ENCODE assay signal across 12 cellular contexts in genomic region chr6:89084954-89085353, GRCh38. TPM values are rescaled to one million over a fixed set of nuclear protein-coding genes. Genes with fewer than 3 reads are reported as not detected.
DNase-seq lines count a peak whose midpoint lies in the region; ATAC-seq and TF ChIP-seq lines count a peak whose summit lies in the region.
"Had no signal": no experiment of that assay in that cellular context is flagged by ENCODE, and none has a peak within 500 bp of the region (broad histone marks: within the 10 kb centered on the region; RNA-seq: fewer than 3 reads in every experiment).

No MANE protein-coding gene starts in this region.

- peak overlapping the region; percentile 75 for H3K4me3 Mint-ChIP-seq in CD4-positive, alpha-beta T cell
- peak overlapping the region; percentile 16 to 99 (median 76) for H3K4me3 Mint-ChIP-seq in naive thymus-derived CD4-positive, alpha-beta T cell

- H4K20me1 ChIP-seq in PC-9 (ENCODE audit: insufficient read depth): peaks cover 15% of the 10 kb centered on the region

- DNase-seq in CD4-positive, alpha-beta T cell: no peak
- DNase-seq in choroid plexus epithelial cell (ENCODE audit: low read depth) (peak; percentile 26), PC-9 (no peak), left cardiac atrium (no peak)
- peak in 3 of 9 donors; percentile 12 to 26 (median 18) for DNase-seq in naive thymus-derived CD4-positive, alpha-beta T cell
- no peak for DNase-seq in stimulated activated CD8-positive, alpha-beta memory T cell treated with anti-CD3 and anti-CD28 coated beads, Interleukin-4, amount 100 ng/mL, for 48 hours
- DNase-seq: activated effector memory CD4-positive, alpha-beta T cell treated with anti-CD3 and anti-CD28 coated beads, Interleukin-2, amount 50 U/mL, for 16 hours; kidney glomerular epithelial cell; MM.1S; right cardiac atrium had no signal

- H3K9me3 Mint-ChIP-seq in CD4-positive, alpha-beta T cell: no peaks in the 10 kb centered on the region
- peaks cover 0 to 18% (median 0%) of the 10 kb centered on the region in 11 donors for H3K9me3 Mint-ChIP-seq in naive thymus-derived CD4-positive, alpha-beta T cell

- no peak overlapping the region for H3K9ac ChIP-seq in HUES64 (ENCODE audit: low read depth, low read length)

- POLR2A ChIA-PET in CD4-positive, alpha-beta T cell (lab: Charles Lee): interaction anchor here (0.7 to 5.9 kb wide), 14 partner anchors 10 to 287 kb away, joined by 3 to 71 read pairs (median 4); partner anchors contain the start of genes PM20D2, RNGTT and UBE2J1
- POLR2A ChIA-PET in naive thymus-derived CD4-positive, alpha-beta T cell (lab: Charles Lee): interaction anchor here (0.6 to 8.4 kb wide), 6 partner anchors 8 to 903 kb away, joined by 4 to 90 read pairs (median 6); partner anchors contain the start of gene UBE2J1
- POLR2A ChIA-PET in PC-9 (lab: Charles Lee; ENCODE audit: unreplicated experiment): interaction anchor here (0.6 kb wide), 1 partner anchor 60 kb away, joined by 3 read pairs; no protein-coding TSS in a partner anchor

- WGBS in HUES64: 19% methylated on average over 3 of the region's 3 CpGs

- H3K4me1 Mint-ChIP-seq in CD4-positive, alpha-beta T cell (ENCODE audit: low read depth): peaks cover 59% of the 10 kb centered on the region
- H3K4me1 Mint-ChIP-seq in naive thymus-derived CD4-positive, alpha-beta T cell: peaks cover 38 to 70% (median 61%) of the 10 kb centered on the region in 7 donors

- H3K36me3 ChIP-seq in HUES64 (ENCODE audit: insufficient read depth, low read length): peaks cover 19% of the 10 kb centered on the region
- H3K36me3 ChIP-seq in naive thymus-derived CD4-positive, alpha-beta T cell (ENCODE audit: control insufficient read depth in 2 of 3, insufficient read depth in 3 of 3, low read length in 3 of 3): peaks cover 8 to 36% (median 23%) of the 10 kb centered on the region in 3 experiments
- 0 out of 2 replicates have a peak, but pooled peaks cover 9% of the 10 kb centered on the region for H3K36me3 ChIP-seq in PC-9 (ENCODE audit: low read depth)

- H3F3A ChIP-seq in PC-9 (ENCODE audit: insufficient read depth, low read depth): 0 out of 2 replicates have a peak, but pooled peaks cover under 1% of the 10 kb centered on the region

- H3K27ac Mint-ChIP-seq in CD4-positive, alpha-beta T cell: peak overlapping the region; percentile 97
- peak overlapping the region; percentile 7 to 92 (median 83) for H3K27ac Mint-ChIP-seq in naive thymus-derived CD4-positive, alpha-beta T cell

- peaks cover 27% of the 10 kb centered on the region for H3K79me2 ChIP-seq in PC-9 (ENCODE audit: low read depth)

- no TSS peak for BruUV-seq in PC-9 (replicated peaks; lab: Mats Ljungman, UMichigan)

- H3K9me2 ChIP-seq in PC-9 (ENCODE audit: insufficient read depth): no peaks in the 10 kb centered on the region

- no peaks in the 10 kb centered on the region for H3K9me3 ChIP-seq in CD4-positive, alpha-beta T cell (ENCODE audit: control insufficient read depth, low read length)
- H3K9me3 ChIP-seq in HUES64 (ENCODE audit: insufficient read depth, low read depth, low read length) (no peaks in the 10 kb centered on the region), PC-9 (ENCODE audit: insufficient read depth, low read depth) (no peaks in the 10 kb centered on the region)
- no peaks in the 10 kb centered on the region for H3K9me3 ChIP-seq in naive thymus-derived CD4-positive, alpha-beta T cell (ENCODE audit: control insufficient read depth in 2 of 3, low read length in 3 of 3)

- H3K27me3 ChIP-seq in CD4-positive, alpha-beta T cell (ENCODE audit: control insufficient read depth, insufficient read depth, low read length): no peaks in the 10 kb centered on the region
- H3K27me3 ChIP-seq in HUES64 (ENCODE audit: insufficient read depth, low read length) (no peaks in the 10 kb centered on the region), PC-9 (ENCODE audit: insufficient read depth, low read depth) (no peaks in the 10 kb centered on the region)
- H3K27me3 ChIP-seq in naive thymus-derived CD4-positive, alpha-beta T cell (ENCODE audit: control insufficient read depth in 2 of 2, insufficient read depth in 2 of 2, low read length in 2 of 2): no peaks in the 10 kb centered on the region

- H3K4me3 ChIP-seq in HUES64 (ENCODE audit: low read length) (peak overlapping the region; percentile 11; the same call in 1 of the 2 replicates), choroid plexus epithelial cell (ENCODE audit: low read depth, low read length) (peak overlapping the region; percentile 3), PC-9 (no peak overlapping the region)
- H3K4me3 ChIP-seq in naive thymus-derived CD4-positive, alpha-beta T cell (ENCODE audit: low read length): no peak overlapping the region

- H3K4me2 ChIP-seq in PC-9: no peak overlapping the region

- H3K36me3 Mint-ChIP-seq in CD4-positive, alpha-beta T cell (ENCODE audit: low read depth): peaks cover 68% of the 10 kb centered on the region
- peaks cover 13 to 42% (median 30%) of the 10 kb centered on the region in 5 donors for H3K36me3 Mint-ChIP-seq in naive thymus-derived CD4-positive, alpha-beta T cell

- H3K4me1 ChIP-seq in HUES64 (ENCODE audit: insufficient read depth, low read length): peaks cover 34% of the 10 kb centered on the region
- peaks cover 20 to 24% of the 10 kb centered on the region in 2 donors for H3K4me1 ChIP-seq in naive thymus-derived CD4-positive, alpha-beta T cell (ENCODE audit: control insufficient read depth in 2 of 2, insufficient read depth in 2 of 2, low read length in 2 of 2)
- no peaks in the 10 kb centered on the region; the same call in 1 of the 2 replicates for H3K4me1 ChIP-seq in PC-9 (replicated peaks; ENCODE audit: insufficient read depth)

- ATAC-seq in CD4-positive, alpha-beta T cell (ENCODE audit: poor library complexity): no peak
- no peak for ATAC-seq in naive thymus-derived CD4-positive, alpha-beta T cell
- ATAC-seq in GM18498 (IDR thresholded peaks at IDR 0.05; ENCODE audit: unreplicated experiment): no peak
- no peak for ATAC-seq in left cardiac atrium
- ATAC-seq: right cardiac atrium had no signal

- no peak overlapping the region for H2AFZ ChIP-seq in PC-9

- peaks cover 5% of the 10 kb centered on the region for H3K27me3 Mint-ChIP-seq in CD4-positive, alpha-beta T cell
- H3K27me3 Mint-ChIP-seq in naive thymus-derived CD4-positive, alpha-beta T cell: peaks cover 0 to 4% (median 0%) of the 10 kb centered on the region in 5 donors

- intact Hi-C loops in CD4-positive, alpha-beta T cell (cut with DNase I, micrococcal nuclease): loop anchor here (5.0 to 10.0 kb wide), 7 partner anchors 123 to 1930 kb away; partner anchors contain the start of genes UBE2J1 (in 2 of the 2), CASP8AP2 (in 1 of the 2), MAP3K7 (in 1 of the 2) and RNGTT (in 1 of the 2)
- intact Hi-C loops in naive thymus-derived CD4-positive, alpha-beta T cell (cut with micrococcal nuclease): loop anchor here (5.0 kb wide), 2 partner anchors 1502 to 1678 kb away; partner anchors contain the start of genes CFAP206 (in 2 of the 2) and MAP3K7 (in 1 of the 2)
- intact Hi-C loops in PC-9 (cut with micrococcal nuclease; ENCODE audit: unreplicated experiment): loop anchor here (5.0 kb wide), 1 partner anchor 267 kb away; the partner anchor contains the start of gene UBE2J1
- intact Hi-C loops in left cardiac atrium (cut with DNase I): loop anchor here in 1 of 2 donors (5.0 kb wide), 4 partner anchors 48 to 267 kb away; partner anchors contain the start of gene UBE2J1

- CTCF ChIA-PET in CD4-positive, alpha-beta T cell (lab: Charles Lee): interaction anchor here (2.0 kb wide), 1 partner anchor 61 kb away, joined by 6 read pairs; the partner anchor contains the start of gene PM20D2
- CTCF ChIA-PET in naive thymus-derived CD4-positive, alpha-beta T cell (lab: Charles Lee): interaction anchor here (0.6 to 0.7 kb wide), 3 partner anchors 26 to 1211 kb away, joined by 3 read pairs; no protein-coding TSS in a partner anchor
- CTCF ChIA-PET in PC-9 (lab: Charles Lee): no interaction called here

- TF ChIP-seq CTCF in CD4-positive, alpha-beta T cell (IDR thresholded peaks at IDR 0.05): no peak
- TF ChIP-seq CTCF in choroid plexus epithelial cell (conservative IDR thresholded peaks at IDR 0.05; ENCODE audit: low read depth, low read length) (no peak), PC-9 (conservative IDR thresholded peaks at IDR 0.05) (no peak)

- H3K27ac ChIP-seq in CD4-positive, alpha-beta T cell (ENCODE audit: low read depth, low read length): no peak overlapping the region
- H3K27ac ChIP-seq in HUES64 (ENCODE audit: low read depth, low read length): peak overlapping the region; percentile 58; the same call in 1 of the 2 replicates
- H3K27ac ChIP-seq in naive thymus-derived CD4-positive, alpha-beta T cell (ENCODE audit: low read depth, low read length): no peak overlapping the region
- H3K27ac ChIP-seq in PC-9: no peak overlapping the region

RNA-seq across cellular contexts. Expression of gene PNRC1, which starts 4.4 kb away (rescaled TPM):
- total RNA-seq in CD4-positive, alpha-beta T cell: 1,000 to 10,000 TPM in 1 of 2 experiments, 100 to 1,000 TPM in 1; 974 to 1,023 TPM
- 20.1 TPM for polyA plus RNA-seq in HUES64 (2013, experiment 1 of 2)
- 30.3 TPM for polyA plus RNA-seq in HUES64 (2013, experiment 2 of 2)
- total RNA-seq in naive thymus-derived CD4-positive, alpha-beta T cell: 100 to 1,000 TPM; 108 to 822 (median 763) TPM
- polyA plus RNA-seq in naive thymus-derived CD4-positive, alpha-beta T cell: 100 to 1,000 TPM; 755 to 789 TPM
- total RNA-seq in PC-9 (2021) (58.3 and 66.9 TPM in 2 replicates), left cardiac atrium (100 to 1,000 TPM; 177 to 202 TPM)

RNA-seq across cellular contexts. Expression of gene SRSF12, which starts 32.9 kb away (rescaled TPM):
- not detected for total RNA-seq in CD4-positive, alpha-beta T cell
- 5.8 TPM for polyA plus RNA-seq in HUES64 (2013, experiment 1 of 2)
- polyA plus RNA-seq in HUES64 (2013, experiment 2 of 2): 9.2 TPM
- under 1 TPM in 1 of 5 experiments, not detected in 4; 0.56 TPM for total RNA-seq in naive thymus-derived CD4-positive, alpha-beta T cell
- under 1 TPM in 1 of 2 donors, not detected in 1; 0.05 TPM for polyA plus RNA-seq in naive thymus-derived CD4-positive, alpha-beta T cell
- not detected in 2 replicates for total RNA-seq in PC-9 (2021)
- total RNA-seq in left cardiac atrium: under 1 TPM; 0.09 to 0.65 TPM

Comparison
In these comparisons a context has a peak if more than half of its experiments do, and no peak if none do; other contexts are left out.
1. H3K4me3 ChIP-seq: peak in HUES64 (single experiment) and choroid plexus epithelial cell (single experiment); none in naive thymus-derived CD4-positive, alpha-beta T cell (single experiment) and PC-9 (single experiment).